In the genomic region with DNA sequence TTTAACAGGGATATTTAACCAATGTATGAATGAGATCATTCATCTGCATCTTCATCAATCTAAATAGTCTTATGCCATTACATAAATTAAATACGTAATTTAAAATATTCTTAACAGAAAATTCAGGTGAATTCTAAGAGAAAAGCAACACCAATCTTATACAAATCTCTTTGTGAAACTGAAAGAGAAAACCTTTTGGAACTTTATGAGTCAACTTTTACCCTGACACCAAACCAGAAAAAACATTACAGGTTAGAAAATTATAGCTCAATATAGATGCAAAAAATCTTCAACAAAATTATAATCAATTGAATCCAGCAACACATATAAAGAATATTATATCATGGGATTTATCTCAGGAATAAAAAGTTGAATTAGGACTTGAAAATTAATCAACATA, we compare ENCODE assay signal across 20 cellular contexts. TPM values are rescaled to one million over a fixed set of nuclear protein-coding genes. Genes with fewer than 3 reads are reported as not detected.
A peak's percentile ranks its signal among the peaks of the same experiment; 100 is the strongest.
DNase-seq lines count a peak whose midpoint lies in the region; ATAC-seq and TF ChIP-seq lines count a peak whose summit lies in the region.
"Had no signal": no experiment of that assay in that cellular context is flagged by ENCODE, and none has a peak within 500 bp of the region (broad histone marks: within the 10 kb centered on the region; RNA-seq: fewer than 3 reads in every experiment).

No MANE protein-coding gene starts in this region.

- H3K27me3 ChIP-seq in foreskin keratinocyte, result no peaks in the 10 kb centered on the region
- H3K27me3 ChIP-seq: dorsolateral prefrontal cortex, MG63 had no signal

- H3K27ac Mint-ChIP-seq in effector memory CD8-positive, alpha-beta T cell, result no peak overlapping the region
- H3K27ac Mint-ChIP-seq: activated T-helper 1 cell treated with anti-CD3 and anti-CD28 coated beads, Interleukin-12 subunit alpha, Interleukin-12 subunit beta, Interleukin-2, Interleukin-4 antibody, amounts not matched to agents 30 ng/mL and 10 ng/mL and 1 ng/mL, durations not matched to agents 14 hours and 24 hours and 36 hours; naive B cell had no signal

- H3K4me3 Mint-ChIP-seq in effector memory CD8-positive, alpha-beta T cell, result no peak overlapping the region
- H3K4me3 Mint-ChIP-seq: activated T-helper 1 cell treated with anti-CD3 and anti-CD28 coated beads, Interleukin-12 subunit alpha, Interleukin-12 subunit beta, Interleukin-2, Interleukin-4 antibody, amounts not matched to agents 30 ng/mL and 10 ng/mL and 1 ng/mL, durations not matched to agents 14 hours and 24 hours and 36 hours; naive B cell had no signal

- H3K4me1 Mint-ChIP-seq in effector memory CD8-positive, alpha-beta T cell (ENCODE audit: low read depth in 2 of 2), result peaks cover 8 to 10% of the 10 kb centered on the region in 2 donors

- no peaks in the 10 kb centered on the region for H3K36me3 Mint-ChIP-seq in effector memory CD8-positive, alpha-beta T cell (ENCODE audit: insufficient read depth)

- DNase-seq in NCI-H146 (lab: John Stamatoyannopoulos, UW) (no peak), DMS79 treated with DMSO at 0.1 percent for 48 hours (lab: John Stamatoyannopoulos, UW) (no peak), foreskin keratinocyte (no peak)
- no peak for DNase-seq in effector memory CD8-positive, alpha-beta T cell
- DNase-seq: activated CD4-positive, alpha-beta T cell treated with anti-CD3 and anti-CD28 coated beads, Interleukin-2, amount 50 U/mL, for 48 hours; COR-L47; dorsolateral prefrontal cortex; MG63; naive B cell; NCI-H2081; NK-92 treated with Interleukin-12 subunit alpha and Interleukin-12 subunit beta, amount 100 ng/mL, for 24 hours; stimulated activated CD4-positive, alpha-beta T cell treated with anti-CD3 and anti-CD28 coated beads, Interleukin-15, amount 100 ng/mL, for 24 hours had no signal

- peaks cover 8 to 10% of the 10 kb centered on the region in 2 donors for H3K27me3 Mint-ChIP-seq in effector memory CD8-positive, alpha-beta T cell

- TF ChIP-seq CTCF in foreskin keratinocyte (conservative IDR thresholded peaks at IDR 0.05), result no peak

- ATAC-seq in GM18502 (IDR thresholded peaks at IDR 0.05; ENCODE audit: poor library complexity, unreplicated experiment) (peak; percentile 54), GM19463 (IDR thresholded peaks at IDR 0.05; ENCODE audit: unreplicated experiment) (peak; percentile 30), HG02763 (IDR thresholded peaks at IDR 0.05; ENCODE audit: unreplicated experiment) (peak; percentile 45), HG03460 (IDR thresholded peaks at IDR 0.05; ENCODE audit: unreplicated experiment) (peak; percentile 55), foreskin keratinocyte (no peak)
- no peak for ATAC-seq in effector memory CD8-positive, alpha-beta T cell (replicated peaks)

- H3K27ac ChIP-seq in foreskin keratinocyte, result no peak overlapping the region
- H3K27ac ChIP-seq: dorsolateral prefrontal cortex, thoracic aorta had no signal

- no peaks in the 10 kb centered on the region for H3K9me3 Mint-ChIP-seq in effector memory CD8-positive, alpha-beta T cell
- H3K9me3 Mint-ChIP-seq: activated T-helper 1 cell treated with anti-CD3 and anti-CD28 coated beads, Interleukin-12 subunit alpha, Interleukin-12 subunit beta, Interleukin-2, Interleukin-4 antibody, amounts not matched to agents 30 ng/mL and 10 ng/mL and 1 ng/mL, durations not matched to agents 14 hours and 24 hours and 36 hours had no signal

- H3K4me1 ChIP-seq in foreskin keratinocyte, result peaks cover 4% of the 10 kb centered on the region

RNA-seq across cellular contexts. Expression of gene GLIPR1L1, which starts 3.4 kb away (rescaled TPM):
- total RNA-seq in foreskin keratinocyte, result not detected in 2 replicates
- not detected in 2 replicates for polyA plus RNA-seq in foreskin keratinocyte
- total RNA-seq: activated T-helper 1 cell treated with anti-CD3 and anti-CD28 coated beads, Interleukin-12 subunit alpha, Interleukin-12 subunit beta, Interleukin-2, Interleukin-4 antibody, amounts not matched to agents 30 ng/mL and 10 ng/mL and 1 ng/mL, durations not matched to agents 14 hours and 24 hours and 36 hours; dorsolateral prefrontal cortex; fibroblast of lung; liver; thoracic aorta had no signal
- polyA plus RNA-seq: fibroblast of lung, liver had no signal

RNA-seq across cellular contexts. Expression of gene CAPS2, which starts 7.8 kb away (rescaled TPM):
- total RNA-seq in foreskin keratinocyte, result 0.51 and 1.1 TPM in 2 replicates
- polyA plus RNA-seq in foreskin keratinocyte, result 0.28 and 0.37 TPM in 2 replicates

RNA-seq across cellular contexts. Expression of gene GLIPR1L2, which starts 53.0 kb away (rescaled TPM):
- total RNA-seq in foreskin keratinocyte, result 0.14 and 0.41 TPM in 2 replicates
- polyA plus RNA-seq in foreskin keratinocyte, result 0.19 and 0.20 TPM in 2 replicates
- total RNA-seq: activated T-helper 1 cell treated with anti-CD3 and anti-CD28 coated beads, Interleukin-12 subunit alpha, Interleukin-12 subunit beta, Interleukin-2, Interleukin-4 antibody, amounts not matched to agents 30 ng/mL and 10 ng/mL and 1 ng/mL, durations not matched to agents 14 hours and 24 hours and 36 hours had no signal

Comparison
In these comparisons a context has a peak if more than half of its experiments do, and no peak if none do; other contexts are left out.
1. ATAC-seq: peak in GM18502 (single experiment), GM19463 (single experiment), HG02763 (single experiment) and HG03460 (single experiment); none in effector memory CD8-positive, alpha-beta T cell (single experiment) and foreskin keratinocyte (single experiment).